Comparison of ENCODE assay signal across 8 cellular contexts in the genomic region with DNA sequence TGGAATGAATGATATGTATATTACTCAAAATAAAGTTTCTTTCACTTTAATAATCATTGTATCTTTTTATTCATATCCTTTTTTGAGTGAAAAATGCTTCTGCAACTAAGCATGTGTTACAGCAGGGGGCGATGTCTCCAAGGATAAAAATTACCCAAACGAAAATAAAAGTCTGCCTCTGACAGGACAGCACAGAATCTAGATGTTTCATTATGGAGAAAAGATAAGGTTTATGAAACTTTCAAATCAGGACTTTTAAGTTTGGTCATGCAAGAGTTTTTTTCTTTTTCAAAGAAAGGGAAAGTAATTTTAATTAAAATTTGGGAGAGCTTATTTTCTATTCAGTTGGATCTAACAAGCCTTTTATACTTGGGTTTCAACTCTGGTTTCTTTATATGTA. TPM values are rescaled to one million over a fixed set of nuclear protein-coding genes. Genes with fewer than 3 reads are reported as not detected.
A peak's percentile ranks its signal among the peaks of the same experiment; 100 is the strongest.
DNase-seq lines count a peak whose midpoint lies in the region; ATAC-seq, FAIRE-seq and TF ChIP-seq lines count a peak whose summit lies in the region.

No MANE protein-coding gene starts in this region.

- H3K4me1 ChIP-seq in A549 (peaks cover 32% of the 10 kb centered on the region), PC-3 (ENCODE audit: insufficient read depth, low read length) (peaks cover 18% of the 10 kb centered on the region), breast epithelium (no peaks in the 10 kb centered on the region), testis (no peaks in the 10 kb centered on the region)

- DNase-seq in A549 (ENCODE audit: low read depth in 1 of 2, low spot score in 1 of 2), result peak; percentile 36 to 80
- peak; percentile 75 for DNase-seq in Daoy (ENCODE audit: low read depth)
- peak; percentile 78 for DNase-seq in PC-3
- no peak for DNase-seq in breast epithelium (ENCODE audit: low spot score in 2 of 2)
- peak; percentile 67 for DNase-seq in kidney tubule cell (ENCODE audit: low spot score)
- DNase-seq in testis, result peak; percentile 28
- no peak for DNase-seq in mesenteric fat pad (ENCODE audit: low spot score)

- TF ChIP-seq RAD21 in A549 (conservative IDR thresholded peaks at IDR 0.05 in 1 of 2, IDR thresholded peaks at IDR 0.05 in 1 of 2), result peak; percentile 99

- peaks cover 25% of the 10 kb centered on the region for H3K36me3 ChIP-seq in PC-3 (ENCODE audit: low read depth, low read length)
- H3K36me3 ChIP-seq in breast epithelium, result no peaks in the 10 kb centered on the region
- H3K36me3 ChIP-seq in testis (ENCODE audit: low read depth, missing control alignments), result no peaks in the 10 kb centered on the region

- no peak overlapping the region for H2AFZ ChIP-seq in PC-3 (ENCODE audit: low read length)

- POLR2A ChIA-PET in A549 (lab: Yijun Ruan, JAX) (interaction anchor here (0.7 to 3.8 kb wide), 6 partner anchors 13 to 330 kb away, joined by 3 to 31 read pairs (median 4); a partner anchor contains a TSS), PC-3 (lab: Charles Lee; ENCODE audit: unreplicated experiment) (interaction anchor here (0.6 to 0.7 kb wide), 3 partner anchors 57 to 289 kb away, joined by 4 to 5 read pairs (median 4); no protein-coding TSS in a partner anchor)

- H3K79me2 ChIP-seq in PC-3 (ENCODE audit: low read length), result no peaks in the 10 kb centered on the region

- FAIRE-seq in A549 (lab: Jason Lieb, UNC), result peak; percentile 77

- H3K9me2 ChIP-seq in PC-3 (replicated peaks; ENCODE audit: low read length), result no peaks in the 10 kb centered on the region

- under 1% methylated on average over 2 of the region's 2 CpGs for WGBS in A549 (ENCODE audit: missing lambda C conversion rate)
- WGBS in testis, 2 donors, result 13 to 24% methylated on average over 2 of the region's 2 CpGs

- H3K27ac ChIP-seq in A549 (peak overlapping the region; percentile 73 to 88), PC-3 (ENCODE audit: low read length) (peak overlapping the region; percentile 34; the same call in 1 of the 2 replicates), breast epithelium (no peak overlapping the region), testis (no peak overlapping the region)

- TF ChIP-seq EP300 in A549 (IDR thresholded peaks at IDR 0.05), result no peak

- peak overlapping the region; percentile 58 for H3K4me2 ChIP-seq in A549
- no peak overlapping the region for H3K4me2 ChIP-seq in PC-3 (ENCODE audit: low read length)

- no TSS peak for BruUV-seq in PC-3 (replicated peaks; lab: Mats Ljungman, UMichigan)

- TF ChIP-seq POLR2A in A549 (IDR thresholded peaks at IDR 0.05; ENCODE audit: low read length) (no peak), breast epithelium (IDR thresholded peaks at IDR 0.05) (no peak), testis (IDR thresholded peaks at IDR 0.05) (no peak)

- H3K4me3 ChIP-seq in A549, result no peak overlapping the region
- H3K4me3 ChIP-seq in PC-3 (ENCODE audit: low read length), result no peak overlapping the region
- no peak overlapping the region for H3K4me3 ChIP-seq in breast epithelium
- no peak overlapping the region for H3K4me3 ChIP-seq in testis

- H3K9ac ChIP-seq in PC-3 (ENCODE audit: low read length), result no peak overlapping the region

- TF ChIP-seq CTCF in A549 (IDR thresholded peaks at IDR 0.05), result peak; percentile 94
- TF ChIP-seq CTCF in PC-3 (conservative IDR thresholded peaks at IDR 0.05; ENCODE audit: low read depth, low read length), result peak; percentile 89
- peak; percentile 89 to 92 (median 92) for TF ChIP-seq CTCF in breast epithelium (IDR thresholded peaks at IDR 0.05)
- peak; percentile 73 to 95 (median 88) for TF ChIP-seq CTCF in testis (IDR thresholded peaks at IDR 0.05)

- no peaks in the 10 kb centered on the region for H3F3A ChIP-seq in PC-3 (ENCODE audit: low read length, unreplicated experiment)

- no peaks in the 10 kb centered on the region for H4K20me1 ChIP-seq in PC-3 (ENCODE audit: low read length)

- H3K9me3 ChIP-seq in A549, result no peaks in the 10 kb centered on the region
- H3K9me3 ChIP-seq in PC-3 (ENCODE audit: low read length), result no peaks in the 10 kb centered on the region
- no peaks in the 10 kb centered on the region for H3K9me3 ChIP-seq in breast epithelium
- H3K9me3 ChIP-seq in testis, result no peaks in the 10 kb centered on the region

- no peaks in the 10 kb centered on the region for H3K27me3 ChIP-seq in PC-3 (ENCODE audit: low read length)
- H3K27me3 ChIP-seq in breast epithelium, result no peaks in the 10 kb centered on the region
- H3K27me3 ChIP-seq in testis, result no peaks in the 10 kb centered on the region

- intact Hi-C loops in PC-3 (cut with micrococcal nuclease), result loop anchor here (1.0 to 5.0 kb wide), 9 partner anchors 58 to 550 kb away; a partner anchor contains a TSS
- intact Hi-C loops in breast epithelium (cut with DNase I; ENCODE audit: low total_unique reads), result no loop called here
- intact Hi-C loops in testis (cut with DNase I; ENCODE audit: low total_unique reads), result loop anchor here (5.0 kb wide), 1 partner anchor 329 kb away; no protein-coding TSS in a partner anchor

- CTCF ChIA-PET in A549 (lab: Yijun Ruan, JAX) (interaction anchor here (0.6 to 6.0 kb wide), 61 partner anchors 9 to 552 kb away, joined by 3 to 108 read pairs (median 4); a partner anchor contains a TSS), PC-3 (lab: Charles Lee) (interaction anchor here (0.5 to 2.1 kb wide), 5 partner anchors 13 to 330 kb away, joined by 4 to 12 read pairs (median 7); no protein-coding TSS in a partner anchor)

- peak in 1 of 2 experiments; percentile 39; a peak in 3 of 6 replicates for ATAC-seq in A549
- peak; percentile 49 for ATAC-seq in HG02885 (IDR thresholded peaks at IDR 0.05; ENCODE audit: poor library complexity, unreplicated experiment)
- 0 out of 2 replicates have a peak, but pooled peaks have one; percentile 16 for ATAC-seq in PC-3

TF ChIP-seq in A549, 52 proteins besides CTCF, POLR2A, EP300 and RAD21:
- TF ChIP-seq CEBPB (IDR thresholded peaks at IDR 0.05), result peak in 1 of 2 experiments; percentile 10; a peak in 1 of 4 replicates
- peak; percentile 99 for TF ChIP-seq SMC3 (IDR thresholded peaks at IDR 0.05)
- TF ChIP-seq ESRRA (IDR thresholded peaks at IDR 0.05; ENCODE audit: borderline replicate concordance, low read length), result no peak
- TF ChIP-seq MYC (IDR thresholded peaks at IDR 0.05; ENCODE audit: borderline replicate concordance, low read length), result 0 out of 2 replicates have a peak, but pooled peaks have one; percentile 17

RNA-seq across cellular contexts. Expression of a gene that starts 48.4 kb away (rescaled TPM):
- 127 and 134 TPM in 2 replicates for polyA plus RNA-seq in A549 (2011; rRNA removed)
- polyA plus RNA-seq in A549 (2012; cell fraction: cytosol; rRNA removed), result 33.6 and 33.9 TPM in 2 replicates
- polyA plus RNA-seq in A549 (2012; cell fraction: nucleus; rRNA removed), result 45.5 and 65.3 TPM in 2 replicates
- polyA plus RNA-seq in A549 (2017; fragmentation: RNase III; extraction: RNeasy Plus Mini Kit Qiagen cat#74134 plus additional on column Dnase treatment), result 43.0 to 46.6 TPM (median 45.9 TPM) in 3 replicates
- polyA minus RNA-seq in A549 (2011; rRNA and poly(A)+ RNA removed), result 74.8 and 76.6 TPM in 2 replicates
- 7.6 and 18.5 TPM in 2 replicates for total RNA-seq in Daoy (2014; rRNA removed; shearing (Covaris generic))
- 120 and 128 TPM in 2 replicates for total RNA-seq in PC-3 (2014; rRNA removed)
- total RNA-seq in breast epithelium, result 100 to 1,000 TPM in 1 of 3 donors, 10 to 100 TPM in 2; 29.0 to 146 (median 88.5) TPM
- 10 to 100 TPM; 40.4 to 71.0 TPM for total RNA-seq in testis
- polyA plus RNA-seq in testis (ENCODE audit: insufficient read depth, low read depth, low replicate concordance), result 120 TPM
- total RNA-seq in mesenteric fat pad, result 30.3 TPM

Comparison
In these comparisons a context has a peak if more than half of its experiments do, and no peak if none do; other contexts are left out.
1. DNase-seq: peak in A549 (2 of 2), Daoy (single experiment), PC-3 (single experiment), kidney tubule cell (single experiment) and testis (single experiment); none in breast epithelium (0 of 2) and mesenteric fat pad (single experiment).
2. H3K27ac ChIP-seq: peak in A549 (2 of 2) and PC-3 (single experiment); none in breast epithelium (0 of 2) and testis (0 of 2).
3. Peak in every context shown above with its lines, with median percentiles within 50 percentile points of each other: CTCF ChIP-seq.